In genomic region chr2:40463112-40463511, GRCh38 we compare ENCODE assay signal across 17 cellular contexts. TPM values are rescaled to one million over a fixed set of nuclear protein-coding genes. Genes with fewer than 3 reads are reported as not detected.
DNase-seq lines count a peak whose midpoint lies in the region; ATAC-seq, FAIRE-seq and TF ChIP-seq lines count a peak whose summit lies in the region.
"Had no signal": no experiment of that assay in that cellular context is flagged by ENCODE, and none has a peak within 500 bp of the region (broad histone marks: within the 10 kb centered on the region; RNA-seq: fewer than 3 reads in every experiment).

No MANE protein-coding gene starts in this region.

- no peak overlapping the region for H2BK120ac ChIP-seq in neuronal stem cell (ENCODE audit: low read depth, low read length)

- no peaks in the 10 kb centered on the region for H3K4me1 Mint-ChIP-seq in GM23338

- H3K79me1 ChIP-seq in neuronal stem cell (ENCODE audit: low read depth, low read length) = no peaks in the 10 kb centered on the region

- H3K4me2 ChIP-seq in GM23338 = no peak overlapping the region
- no peak overlapping the region for H3K4me2 ChIP-seq in GM12878 (ENCODE audit: control insufficient read depth, insufficient read depth)
- H3K4me2 ChIP-seq in neuronal stem cell (ENCODE audit: insufficient read depth, low read length, poor library complexity, severe bottlenecking) = no peak overlapping the region

- no peaks in the 10 kb centered on the region for H3K36me3 ChIP-seq in GM23338 (ENCODE audit: insufficient read depth)
- no peaks in the 10 kb centered on the region for H3K36me3 ChIP-seq in GM12878 (ENCODE audit: control insufficient read depth in 2 of 2, insufficient read depth in 2 of 2, low read length in 1 of 2)
- H3K36me3 ChIP-seq in neuronal stem cell (replicated peaks in 1 of 2; ENCODE audit: control insufficient read depth in 2 of 2, insufficient read depth in 2 of 2, low read length in 2 of 2) = no peaks in the 10 kb centered on the region
- no peaks in the 10 kb centered on the region for H3K36me3 ChIP-seq in adrenal gland (replicated peaks in 1 of 2)
- H3K36me3 ChIP-seq: BE2C, HAP-1 had no signal

- no peaks in the 10 kb centered on the region for H3K9me2 ChIP-seq in GM23338 (ENCODE audit: insufficient read depth)

- peak; percentile 38 for DNase-seq in CD1c-positive myeloid dendritic cell (ENCODE audit: extremely low spot score)
- no peak for DNase-seq in GM23338 (ENCODE audit: low spot score)
- DNase-seq in GM12878 (ENCODE audit: low read depth, low spot score) = no peak
- DNase-seq in neuronal stem cell (ENCODE audit: low spot score) = no peak
- no peak for DNase-seq in adrenal gland
- DNase-seq: ACHN; BE2C; Calu3; CD8-positive, alpha-beta T cell; DMS79 treated with DMSO at 0.1 percent for 48 hours; GF-D8 had no signal

- H3K27ac ChIP-seq in GM23338 (ENCODE audit: low read depth) (no peak overlapping the region), GM12878 (ENCODE audit: control insufficient read depth, insufficient read depth) (no peak overlapping the region), neuronal stem cell (replicated peaks; ENCODE audit: low read length) (no peak overlapping the region), adrenal gland (no peak overlapping the region)
- H3K27ac ChIP-seq: C4-2B had no signal

- TF ChIP-seq POLR2A in GM12878 (IDR thresholded peaks at IDR 0.05; ENCODE audit: low read depth, low read length) (no peak), adrenal gland (IDR thresholded peaks at IDR 0.05) (no peak)

- H2BK15ac ChIP-seq in neuronal stem cell (ENCODE audit: low read length) = no peak overlapping the region

- H4K8ac ChIP-seq in neuronal stem cell (ENCODE audit: low read depth, low read length) = no peak overlapping the region

- RAD21 ChIA-PET in GM12878 (lab: Charles Lee; ENCODE audit: unreplicated experiment) = interaction anchor here (1.0 kb wide), 2 partner anchors 13 to 25 kb away, joined by 3 to 6 read pairs; no protein-coding TSS in a partner anchor

- H3K18ac ChIP-seq in neuronal stem cell (ENCODE audit: low read length) = no peak overlapping the region

- peaks cover 2% of the 10 kb centered on the region for H3K27me3 Mint-ChIP-seq in GM23338 (ENCODE audit: insufficient read depth, low read depth, poor library complexity)

- H3F3A ChIP-seq in GM23338 (replicated peaks; ENCODE audit: low read depth) = no peaks in the 10 kb centered on the region

- no peak overlapping the region for H2BK5ac ChIP-seq in neuronal stem cell (ENCODE audit: low read length)

- no peak for FAIRE-seq in GM12878 (lab: Jason Lieb, UNC)
- FAIRE-seq: A204.1, GM19239 had no signal

- no peak overlapping the region for H3K4me3 ChIP-seq in GM23338
- H3K4me3 ChIP-seq in GM12878 = no peak overlapping the region
- no peak overlapping the region for H3K4me3 ChIP-seq in neuronal stem cell (ENCODE audit: low read length in 2 of 2)
- no peak overlapping the region for H3K4me3 ChIP-seq in adrenal gland
- H3K4me3 ChIP-seq: HAP-1 had no signal

- no peak overlapping the region for H2BK12ac ChIP-seq in neuronal stem cell (ENCODE audit: low read length)

- no TSS peak for BruUV-seq in GM12878 (replicated peaks; lab: Mats Ljungman, UMichigan)

- H2AFZ ChIP-seq in GM23338 = peak overlapping the region; percentile 80; the same call in 1 of the 2 replicates
- no peak overlapping the region for H2AFZ ChIP-seq in GM12878 (ENCODE audit: control insufficient read depth, low read depth, low read length)
- peak overlapping the region; percentile 66 for H2AFZ ChIP-seq in neuronal stem cell (ENCODE audit: low read length)

- H3K4me1 ChIP-seq in GM23338 (ENCODE audit: insufficient read depth) (no peaks in the 10 kb centered on the region), GM12878 (ENCODE audit: control insufficient read depth, insufficient read depth, low read length) (no peaks in the 10 kb centered on the region), neuronal stem cell (ENCODE audit: control insufficient read depth in 2 of 2, insufficient read depth in 1 of 2, low read depth in 1 of 2, low read length in 2 of 2) (peaks cover 3 to 6% of the 10 kb centered on the region in 2 donors), adrenal gland (replicated peaks in 1 of 2) (no peaks in the 10 kb centered on the region)

- 57% methylated on average over 8 of the region's 8 CpGs for WGBS in GM12878 (ENCODE audit: insufficient coverage, insufficient replicate concordance, low lambda C conversion rate, missing lambda C conversion rate)
- WGBS in neuronal stem cell (ENCODE audit: extremely low coverage in 2 of 2, insufficient read length in 2 of 2, insufficient replicate concordance in 1 of 2), 2 donors = no CpG with 5 or more reads among the region's 8 CpGs
- 67 to 78% (median 72%) methylated on average over 8 of the region's 8 CpGs for WGBS in adrenal gland, 4 donors

- no peak overlapping the region for H3K23ac ChIP-seq in neuronal stem cell (ENCODE audit: low read depth, low read length, poor library complexity)

- POLR2A ChIA-PET in GM12878 (lab: Charles Lee) = no interaction called here

- H3K4me3 Mint-ChIP-seq in GM23338 = no peak overlapping the region
- H3K4me3 Mint-ChIP-seq: CD8-positive, alpha-beta T cell had no signal

- no peak overlapping the region for H2AK5ac ChIP-seq in neuronal stem cell (ENCODE audit: low read depth, low read length)

- H3K79me2 ChIP-seq in GM23338 (replicated peaks; ENCODE audit: insufficient read depth) (no peaks in the 10 kb centered on the region), GM12878 (ENCODE audit: control insufficient read depth, insufficient read depth, low read length) (no peaks in the 10 kb centered on the region)

- H3K27me3 ChIP-seq in GM23338 (ENCODE audit: insufficient read depth) (no peaks in the 10 kb centered on the region), GM12878 (replicated peaks in 1 of 2; ENCODE audit: control insufficient read depth in 2 of 2, insufficient read depth in 2 of 2, low read length in 1 of 2) (no peaks in the 10 kb centered on the region), neuronal stem cell (ENCODE audit: control insufficient read depth in 3 of 3, insufficient read depth in 3 of 3, low read depth in 1 of 3, low read length in 3 of 3) (no peaks in the 10 kb centered on the region), adrenal gland (no peaks in the 10 kb centered on the region)
- H3K27me3 ChIP-seq: BE2C had no signal

- H4K20me1 ChIP-seq in GM23338 (replicated peaks; ENCODE audit: insufficient read depth) (no peaks in the 10 kb centered on the region), GM12878 (ENCODE audit: control insufficient read depth, insufficient read depth) (no peaks in the 10 kb centered on the region)

- no peak for TF ChIP-seq RAD21 in GM12878 (IDR thresholded peaks at IDR 0.05; ENCODE audit: insufficient read depth, low read depth, low read length)

- TF ChIP-seq CTCF in GM23338 (conservative IDR thresholded peaks at IDR 0.05; ENCODE audit: low read depth in 2 of 2) = no peak
- TF ChIP-seq CTCF in GM12878 (IDR thresholded peaks at IDR 0.05 in 2 of 3, conservative IDR thresholded peaks at IDR 0.05 in 1 of 3; ENCODE audit: control insufficient read depth in 2 of 3, extremely low read depth in 1 of 3, insufficient read depth in 1 of 3, low read depth in 3 of 3, low read length in 3 of 3) = no peak
- TF ChIP-seq CTCF in adrenal gland (IDR thresholded peaks at IDR 0.05) = no peak

- CTCF ChIA-PET in GM12878 (lab: Yijun Ruan, JAX) = interaction anchor here (0.7 to 1.4 kb wide), 2 partner anchors 15 to 303 kb away, joined by 3 to 4 read pairs; no protein-coding TSS in a partner anchor

- H3K27ac Mint-ChIP-seq in GM23338 = no peak overlapping the region; the same call in 1 of the 2 replicates
- H3K27ac Mint-ChIP-seq: CD8-positive, alpha-beta T cell had no signal

- ATAC-seq in GM23338 (no peak), GM12878 (peak; percentile 29; the same call in 1 of the 3 replicates)
- ATAC-seq in activated CD4-positive, CD25-positive, alpha-beta regulatory T cell treated with anti-CD3 and anti-CD28 coated beads, Interleukin-2, amount 50 U/mL, for 24 hours = no peak
- ATAC-seq: CD8-positive, alpha-beta T cell had no signal

- H3K9ac ChIP-seq in GM12878 (ENCODE audit: control insufficient read depth, insufficient read depth, low read length) (no peak overlapping the region), neuronal stem cell (ENCODE audit: low read depth, low read length, poor library complexity) (no peak overlapping the region)

- no peak overlapping the region for H3K4ac ChIP-seq in neuronal stem cell (ENCODE audit: low read length)

- H3K9me3 ChIP-seq in GM12878 (replicated peaks; ENCODE audit: control insufficient read depth, insufficient read depth, low read length) (no peaks in the 10 kb centered on the region), neuronal stem cell (replicated peaks in 1 of 2; ENCODE audit: control insufficient read depth in 2 of 2, insufficient read depth in 1 of 2, low read depth in 1 of 2, low read length in 2 of 2) (no peaks in the 10 kb centered on the region), adrenal gland (replicated peaks in 1 of 3) (no peaks in the 10 kb centered on the region)
- H3K9me3 ChIP-seq: BE2C, HAP-1 had no signal

- no peaks in the 10 kb centered on the region for H3K9me3 Mint-ChIP-seq in GM23338
- H3K9me3 Mint-ChIP-seq: CD8-positive, alpha-beta T cell had no signal

- H3K14ac ChIP-seq in neuronal stem cell (ENCODE audit: low read length) = no peak overlapping the region

- no peak for TF ChIP-seq EP300 in GM12878 (IDR thresholded peaks at IDR 0.05; ENCODE audit: borderline replicate concordance in 1 of 2, control insufficient read depth in 1 of 2, low read depth in 2 of 2, low read length in 2 of 2)

- intact Hi-C loops in GM12878 (cut with micrococcal nuclease; ENCODE audit: unreplicated experiment) = no loop called here
- intact Hi-C loops in adrenal gland (cut with DNase I) = no loop called here

- H4K91ac ChIP-seq in neuronal stem cell (ENCODE audit: low read depth, low read length, poor library complexity) = no peak overlapping the region

- SMC1A ChIA-PET in GM12878 (lab: Charles Lee; ENCODE audit: uncharacterized antibody, unreplicated experiment) = interaction anchor here (0.6 to 1.4 kb wide), 2 partner anchors 14 to 16 kb away, joined by 3 to 4 read pairs; no protein-coding TSS in a partner anchor

- no peaks in the 10 kb centered on the region for H3K36me3 Mint-ChIP-seq in GM23338 (ENCODE audit: low read depth)
- H3K36me3 Mint-ChIP-seq: CD8-positive, alpha-beta T cell had no signal

- in situ Hi-C loops in GM12878 (cut with MboI) = no loop called here

RNA-seq across cellular contexts. Expression of gene SLC8A1, which starts 11.2 kb away (rescaled TPM):
- total RNA-seq in GM23338 (2014; rRNA removed; shearing (Covaris generic)) = 2.5 and 3.3 TPM in 2 replicates
- 2.3 and 2.5 TPM in 2 replicates for polyA plus RNA-seq in GM23338 (2016; fragmentation: Nextera tagmentation; extraction: Ambion mirVana)
- 0.27 and 0.46 TPM in 2 replicates for total RNA-seq in GM12878 (2013; cell fraction: nucleolus; rRNA removed)
- total RNA-seq in GM12878 (2014; rRNA removed) = 0.11 TPM in 1 of 2 replicates, not detected in the other
- under 0.01 and 0.05 TPM in 2 replicates for total RNA-seq in GM12878 (2014; rRNA removed; fragmentation: Illumina TruSeq; extraction: Trizol)
- total RNA-seq in GM12878 (2021) = 0.11 and 0.21 TPM in 2 replicates
- polyA plus RNA-seq in GM12878 (2011; ENCODE audit: low read depth) = not detected
- polyA plus RNA-seq in GM12878 (2011; rRNA removed) = 1.2 and 2.1 TPM in 2 replicates
- polyA plus RNA-seq in GM12878 (2011; cell fraction: cytosol; rRNA removed) = 0.57 and 0.58 TPM in 2 replicates
- polyA plus RNA-seq in GM12878 (2011; cell fraction: nucleus; rRNA removed) = 1.2 TPM in 2 replicates
- not detected in 2 replicates for polyA plus RNA-seq in GM12878 (2012)
- polyA plus RNA-seq in GM12878 (2014; fragmentation: Illumina TruSeq; extraction: Trizol) = 0.01 and 0.02 TPM in 2 replicates
- under 1 TPM in 1 of 2 experiments, not detected in 1; under 0.01 TPM for polyA plus RNA-seq in GM12878 (2014; fragmentation: Nextera tagmentation; extraction: Ambion mirVana)
- under 0.01 TPM in 1 of 2 replicates, not detected in the other for polyA plus RNA-seq in GM12878 (2014; rRNA removed)
- under 1 TPM in 1 of 2 experiments, not detected in 1; 0.04 TPM for polyA plus RNA-seq in GM12878 (2016; fragmentation: Nextera tagmentation; extraction: Ambion mirVana)
- polyA minus RNA-seq in GM12878 (2011; rRNA and poly(A)+ RNA removed) = 10.5 and 14.9 TPM in 2 replicates
- 2.5 and 2.9 TPM in 2 replicates for polyA minus RNA-seq in GM12878 (2011; cell fraction: cytosol; rRNA and poly(A)+ RNA removed)
- 5.4 and 5.5 TPM in 2 replicates for polyA minus RNA-seq in GM12878 (2011; cell fraction: nucleus; rRNA and poly(A)+ RNA removed)
- polyA plus RNA-seq in neuronal stem cell (2013, experiment 1 of 2) = 1.4 TPM
- polyA plus RNA-seq in neuronal stem cell (2013, experiment 2 of 2) = 1.2 TPM
- 10 to 100 TPM in 7 of 8 donors, 1 to 10 TPM in 1; 9.3 to 31.2 (median 20.8) TPM for total RNA-seq in adrenal gland
- polyA plus RNA-seq in adrenal gland = 1 to 10 TPM in 2 of 3 donors, under 1 TPM in 1; 0.54 to 4.7 (median 1.8) TPM
- total RNA-seq: CD8-positive, alpha-beta T cell; H4 had no signal
